In the genomic region with DNA sequence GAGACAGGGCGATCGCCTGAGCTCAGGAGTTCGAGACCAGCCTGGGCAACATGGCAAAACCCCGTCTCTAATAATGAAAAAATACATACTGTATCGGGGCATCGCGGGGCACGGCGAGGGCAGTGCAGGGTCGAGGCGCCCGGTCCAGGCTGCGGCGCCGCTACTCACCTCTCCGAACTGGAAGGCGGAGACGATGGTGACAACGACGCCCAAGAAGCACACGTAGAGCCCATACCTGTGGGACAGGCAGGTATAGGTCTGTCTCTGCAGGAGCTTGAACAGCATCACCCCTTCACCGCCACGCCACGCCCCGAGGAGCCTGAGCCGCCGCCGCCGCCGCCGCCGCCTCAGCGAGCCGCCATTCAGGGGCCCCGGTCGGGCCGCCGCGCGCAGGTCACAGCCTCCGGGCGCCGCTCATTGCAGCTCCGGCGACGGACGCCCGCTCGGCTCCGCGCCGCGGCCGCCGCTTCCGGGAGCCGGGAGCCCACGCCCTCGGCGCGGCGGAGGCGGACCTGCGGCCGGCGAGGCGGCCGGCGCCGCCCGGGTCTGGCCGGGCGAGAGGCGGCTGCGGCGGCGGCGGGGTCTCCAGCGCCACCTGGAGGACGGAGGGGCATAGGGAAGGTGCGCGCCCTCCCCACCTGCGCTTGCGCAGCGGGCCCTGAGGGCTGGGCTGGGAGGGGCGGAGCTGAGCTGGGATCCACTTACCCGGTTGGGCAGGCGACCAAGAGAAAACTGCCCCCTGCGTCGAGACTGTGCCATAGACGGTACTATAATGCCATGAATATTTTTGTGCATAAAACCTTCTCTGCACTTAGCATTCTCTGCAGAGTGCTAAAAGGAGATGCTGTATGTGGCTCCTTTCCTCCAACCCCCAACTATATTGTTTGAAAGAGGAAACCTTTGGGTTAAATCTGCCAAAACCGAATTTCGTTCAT, we compare ENCODE assay signal across 8 cellular contexts. TPM values are rescaled to one million over a fixed set of nuclear protein-coding genes. Genes with fewer than 3 reads are reported as not detected.
A peak's percentile ranks its signal among the peaks of the same experiment; 100 is the strongest.
DNase-seq lines count a peak whose midpoint lies in the region; ATAC-seq and TF ChIP-seq lines count a peak whose summit lies in the region.

GNPTAB (minus strand) TSS at position 569 of the 935 bp plus-strand sequence; CDS start at position 285, 284 bp downstream.

- H3K9me3 Mint-ChIP-seq in activated T-helper 17 cell treated with anti-CD3 and anti-CD28 coated beads, Interleukin-2, amount 50 U/mL, for 72 hours: no peaks in the 10 kb centered on the region
- no peaks in the 10 kb centered on the region for H3K9me3 Mint-ChIP-seq in nephron

- H3K27me3 Mint-ChIP-seq in activated T-helper 17 cell treated with anti-CD3 and anti-CD28 coated beads, Interleukin-2, amount 50 U/mL, for 72 hours: no peaks in the 10 kb centered on the region
- H3K27me3 Mint-ChIP-seq in nephron (ENCODE audit: low read depth): peaks cover 4% of the 10 kb centered on the region

- peak; percentile 94 for DNase-seq in ELR (ENCODE audit: low read depth)
- peak; percentile 64 for DNase-seq in GOT3 (lab: John Stamatoyannopoulos, UW)
- peak; percentile 88 for DNase-seq in LHCN-M2 (ENCODE audit: low read depth)
- DNase-seq in RPMI7951 (ENCODE audit: low read depth): peak; percentile 84
- peak; percentile 89 for DNase-seq in fibroblast of peridontal ligament (ENCODE audit: extremely low read depth)
- DNase-seq in stimulated activated naive CD8-positive, alpha-beta T cell treated with anti-CD3 and anti-CD28 coated beads, Interleukin-15, Interleukin-2, amounts not matched to agents 100 U/mL and 50 U/mL, for 24 hours: peak; percentile 96

- ATAC-seq in activated T-helper 17 cell treated with anti-CD3 and anti-CD28 coated beads, Interleukin-2, amount 50 U/mL, for 72 hours (replicated peaks): peak; percentile 96
- peak; percentile 97 for ATAC-seq in stimulated activated naive CD8-positive, alpha-beta T cell treated with anti-CD3 and anti-CD28 coated beads, Interleukin-15, Interleukin-2, amounts not matched to agents 100 U/mL and 50 U/mL, for 24 hours

- H3K27ac Mint-ChIP-seq in activated T-helper 17 cell treated with anti-CD3 and anti-CD28 coated beads, Interleukin-2, amount 50 U/mL, for 72 hours: peak within 1 kb of the TSS; percentile 90
- peak within 1 kb of the TSS; percentile 70 to 81 (median 77) for H3K27ac Mint-ChIP-seq in nephron

- peak within 1 kb of the TSS; percentile 95 for H3K4me3 Mint-ChIP-seq in activated T-helper 17 cell treated with anti-CD3 and anti-CD28 coated beads, Interleukin-2, amount 50 U/mL, for 72 hours
- peak within 1 kb of the TSS; percentile 98 to 99 (median 99) for H3K4me3 Mint-ChIP-seq in nephron

- H3K4me1 Mint-ChIP-seq in activated T-helper 17 cell treated with anti-CD3 and anti-CD28 coated beads, Interleukin-2, amount 50 U/mL, for 72 hours: peaks cover 14% of the 10 kb centered on the region
- H3K4me1 Mint-ChIP-seq in nephron: peaks cover 30% of the 10 kb centered on the region

- peak; percentile 67 to 73 (median 73) for TF ChIP-seq CTCF in nephron (IDR thresholded peaks at IDR 0.05; ENCODE audit: unreplicated experiment in 3 of 3)

- no peaks in the 10 kb centered on the region for H3K36me3 Mint-ChIP-seq in activated T-helper 17 cell treated with anti-CD3 and anti-CD28 coated beads, Interleukin-2, amount 50 U/mL, for 72 hours (ENCODE audit: low read depth)
- no peaks in the 10 kb centered on the region for H3K36me3 Mint-ChIP-seq in nephron (ENCODE audit: low read depth)

RNA-seq across cellular contexts. Expression of gene GNPTAB, which starts in this region (rescaled TPM):
- 16.5 and 18.0 TPM in 2 replicates for total RNA-seq in LHCN-M2 (2014; rRNA removed)
- 7.3 TPM for polyA plus RNA-seq in LHCN-M2 (2012)
- total RNA-seq in RPMI7951 (2014; rRNA removed; shearing (Covaris generic)): 11.0 and 12.3 TPM in 2 replicates
- 10 to 100 TPM; 29.8 to 41.1 TPM for total RNA-seq in activated T-helper 17 cell treated with anti-CD3 and anti-CD28 coated beads, Interleukin-2, amount 50 U/mL, for 72 hours

Comparison
In these comparisons a context has a peak if more than half of its experiments do, and no peak if none do; other contexts are left out.
1. Peak in every context shown above with its lines: DNase-seq and ATAC-seq.